1 cellular context compared by ENCODE assay signal in genomic region chr7:107017965-107018714, GRCh38.
A peak's percentile ranks its signal among the peaks of the same experiment; 100 is the strongest.
TF ChIP-seq lines count a peak whose summit lies in the region.

No MANE protein-coding gene starts in this region.

TF ChIP-seq in K562, 482 proteins besides CTCF, POLR2A, EP300 and RAD21 (continued from another document and continues in another):
- TF ChIP-seq TRIM25 (IDR thresholded peaks at IDR 0.05; ENCODE audit: borderline replicate concordance) (no peak), MLX (CRISPR knock-in tag; conservative IDR thresholded peaks at IDR 0.05) (no peak; a peak in 1 of 4 replicates), TGIF2 (CRISPR knock-in tag; IDR thresholded peaks at IDR 0.05) (no peak), ZNF551 (CRISPR knock-in tag; IDR thresholded peaks at IDR 0.05) (no peak), EWSR1 (IDR thresholded peaks at IDR 0.05; ENCODE audit: borderline replicate concordance, low read depth, partially characterized antibody) (no peak), MED1 (CRISPR knock-in tag; IDR thresholded peaks at IDR 0.05; ENCODE audit: borderline replicate concordance) (no peak), MAFF (IDR thresholded peaks at IDR 0.05; ENCODE audit: low read length) (no peak), ZNF263 (CRISPR knock-in tag; IDR thresholded peaks at IDR 0.05; ENCODE audit: borderline replicate concordance) (no peak), BMI1 (IDR thresholded peaks at IDR 0.05; ENCODE audit: low read length) (no peak), MCM3 (IDR thresholded peaks at IDR 0.05) (no peak), ATF2 (CRISPR knock-in tag; IDR thresholded peaks at IDR 0.05) (no peak), LEF1 (IDR thresholded peaks at IDR 0.05) (peak; percentile 64; the same call in 1 of the 2 replicates), ZNF766 (CRISPR knock-in tag; conservative IDR thresholded peaks at IDR 0.05) (peak; percentile 68), BRF2 (IDR thresholded peaks at IDR 0.05; ENCODE audit: borderline replicate concordance, insufficient read depth, insufficient read length) (no peak), SNRNP70 (optimal IDR thresholded peaks at IDR 0.05; ENCODE audit: low read depth, low read length) (no peak), RNF2 (IDR thresholded peaks at IDR 0.05) (peak; percentile 69; the same call in 1 of the 2 replicates), HNRNPUL1 (IDR thresholded peaks at IDR 0.05; ENCODE audit: low read length) (no peak), DIDO1 (tag; IDR thresholded peaks at IDR 0.05; ENCODE audit: low read depth) (peak; percentile 37; the same call in 1 of the 2 replicates), NFE2 (IDR thresholded peaks at IDR 0.05; ENCODE audit: low read depth) (no peak), BACH1 (tag; IDR thresholded peaks at IDR 0.05) (peak; percentile 83), MYNN (IDR thresholded peaks at IDR 0.05) (no peak), MYNN (CRISPR knock-in tag; IDR thresholded peaks at IDR 0.05) (no peak), C11orf30 (IDR thresholded peaks at IDR 0.05; ENCODE audit: low read depth) (peak; percentile 43; the same call in 1 of the 2 replicates), CC2D1A (IDR thresholded peaks at IDR 0.05) (peak; percentile 26; the same call in 1 of the 2 replicates), MYC (IDR thresholded peaks at IDR 0.05; ENCODE audit: low read depth, low read length) (peak; percentile 91), MYC (CRISPR knock-in tag; IDR thresholded peaks at IDR 0.05; ENCODE audit: borderline replicate concordance, low read depth) (no peak), ZNF3 (CRISPR knock-in tag; IDR thresholded peaks at IDR 0.05) (peak; percentile 73; the same call in 1 of the 2 replicates), RREB1 (CRISPR knock-in tag; IDR thresholded peaks at IDR 0.05) (no peak), ZNF41 (CRISPR knock-in tag; conservative IDR thresholded peaks at IDR 0.05) (no peak), CTBP1 (IDR thresholded peaks at IDR 0.05; ENCODE audit: borderline replicate concordance) (peak; percentile 94), ZNF592 (IDR thresholded peaks at IDR 0.05) (peak; percentile 82), DMBX1 (CRISPR knock-in tag; IDR thresholded peaks at IDR 0.05; ENCODE audit: borderline replicate concordance) (peak; percentile 70), NR2C1 (IDR thresholded peaks at IDR 0.05) (no peak; the same call in 1 of the 2 replicates), NR2C1 (tag; IDR thresholded peaks at IDR 0.05) (peak; percentile 70), SIN3A (IDR thresholded peaks at IDR 0.05; ENCODE audit: borderline replicate concordance in 2 of 2, control insufficient read depth in 1 of 2, low read depth in 2 of 2, low read length in 2 of 2) (no peak), MECOM (CRISPR knock-in tag; IDR thresholded peaks at IDR 0.05) (peak; percentile 43; the same call in 1 of the 2 replicates), ZNF184 (CRISPR knock-in tag; IDR thresholded peaks at IDR 0.05) (no peak), ZNF644 (tag; IDR thresholded peaks at IDR 0.05; ENCODE audit: low read depth) (peak; percentile 74), SMAD4 (CRISPR knock-in tag; conservative IDR thresholded peaks at IDR 0.05) (peak; percentile 81), TAF15 (IDR thresholded peaks at IDR 0.05; ENCODE audit: low read depth, low read length) (no peak), FOXO4 (CRISPR knock-in tag; IDR thresholded peaks at IDR 0.05) (no peak), RBM22 (IDR thresholded peaks at IDR 0.05; ENCODE audit: low read depth, low read length, poor library complexity, severe bottlenecking) (no peak), E2F6 (IDR thresholded peaks at IDR 0.05; ENCODE audit: borderline replicate concordance in 1 of 2, extremely low read depth in 1 of 2, insufficient read depth in 1 of 2, insufficient read length in 1 of 2, low read depth in 1 of 2, low read length in 1 of 2, poor library complexity in 1 of 2, severe bottlenecking in 1 of 2) (no peak), ZNF347 (CRISPR knock-in tag; IDR thresholded peaks at IDR 0.05; ENCODE audit: low read depth) (no peak), ATF4 (CRISPR knock-in tag; IDR thresholded peaks at IDR 0.05) (peak; percentile 89), SOX6 (IDR thresholded peaks at IDR 0.05) (peak; percentile 59)
